17 cellular contexts compared by ENCODE assay signal in the genomic region with DNA sequence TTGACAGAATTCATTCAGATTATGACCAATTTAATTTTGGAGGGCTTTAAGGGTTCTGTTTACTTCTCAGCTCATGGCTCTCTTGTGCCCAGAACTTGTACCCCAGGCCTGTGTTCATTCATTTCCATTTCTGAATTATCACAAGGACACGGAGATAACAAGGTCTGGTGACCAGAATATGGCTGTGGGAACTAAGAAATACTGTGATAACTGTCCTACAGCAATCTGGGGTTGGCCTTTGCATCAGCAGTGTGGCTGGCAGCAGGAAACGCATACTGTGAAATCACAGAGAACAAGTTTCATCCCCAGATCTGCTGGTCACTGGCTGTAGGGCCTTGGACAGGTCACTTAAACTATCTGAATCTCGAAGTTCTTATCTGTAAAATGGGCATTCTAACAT.
"Had no signal": no experiment of that assay in that cellular context is flagged by ENCODE, and none has a peak within 500 bp of the region (broad histone marks: within the 10 kb centered on the region; RNA-seq: fewer than 3 reads in every experiment).

No MANE protein-coding gene starts in this region.

- H3K27me3 ChIP-seq: dorsolateral prefrontal cortex, foreskin keratinocyte, tibial artery, vagina had no signal

- H2AFZ ChIP-seq: parathyroid adenoma had no signal

- H3K79me2 ChIP-seq: parathyroid adenoma had no signal

- H3K27ac ChIP-seq: dorsolateral prefrontal cortex, foreskin keratinocyte, neutrophil, parathyroid adenoma, tibial artery, vagina had no signal

- H3K9me3 ChIP-seq: neutrophil, tibial artery, vagina had no signal

- H3K36me3 ChIP-seq: neutrophil, tibial artery, vagina had no signal

- H3K4me3 ChIP-seq: dorsolateral prefrontal cortex, tibial artery, vagina had no signal

- DNase-seq: activated CD4-positive, alpha-beta T cell treated with anti-CD3 and anti-CD28 coated beads, Interleukin-2, amount 50 U/mL, for 48 hours; caudate nucleus; dorsolateral prefrontal cortex; foreskin keratinocyte; hypothalamus; islet precursor cell; mammary epithelial cell; naive thymus-derived CD4-positive, alpha-beta T cell; stimulated activated CD4-positive, alpha-beta T cell treated with anti-CD3 and anti-CD28 coated beads, Interleukin-12 subunit alpha, Interleukin-12 subunit beta, amount 100 ng/mL, for 4 hours; stimulated activated CD4-positive, alpha-beta T cell treated with anti-CD3 and anti-CD28 coated beads, Interleukin-1b, Interleukin-23, amount 100 ng/mL, for 48 hours; stimulated activated CD8-positive, alpha-beta memory T cell treated with anti-CD3 and anti-CD28 coated beads, Interleukin-4, amount 100 ng/mL, for 48 hours; stimulated activated naive CD4-positive, alpha-beta T cell treated with Interleukin-2 at 50 U/mL for 16 hours; tibial artery had no signal

- ATAC-seq: foreskin keratinocyte; left lobe of liver; naive thymus-derived CD4-positive, alpha-beta T cell had no signal

- H3K9ac ChIP-seq: parathyroid adenoma had no signal

- H3K4me1 ChIP-seq: parathyroid adenoma, tibial artery, vagina had no signal
